Comparison of ENCODE assay signal across 1 cellular context in genomic region chr13:80173224-80173623, GRCh38.
A peak's percentile ranks its signal among the peaks of the same experiment; 100 is the strongest.
TF ChIP-seq lines count a peak whose summit lies in the region.

No MANE protein-coding gene starts in this region.

TF ChIP-seq in GM12878, 131 proteins besides CTCF, POLR2A, EP300 and RAD21 (continued from another document and continues in another):
- no peak for TF ChIP-seq NKRF (conservative IDR thresholded peaks at IDR 0.05)
- no peak for TF ChIP-seq TCF7 (IDR thresholded peaks at IDR 0.05; ENCODE audit: borderline replicate concordance)
- TF ChIP-seq RELB (IDR thresholded peaks at IDR 0.05; ENCODE audit: low read depth), result peak; percentile 29; the same call in 1 of the 2 replicates
- TF ChIP-seq RELA (IDR thresholded peaks at IDR 0.05; ENCODE audit: borderline replicate concordance, partially characterized antibody), result no peak
- no peak for TF ChIP-seq SIN3A (IDR thresholded peaks at IDR 0.05; ENCODE audit: low read depth, low read length)
- peak; percentile 20; the same call in 1 of the 2 replicates for TF ChIP-seq MTA2 (IDR thresholded peaks at IDR 0.05; ENCODE audit: low read depth)
- no peak for TF ChIP-seq NR2C2 (IDR thresholded peaks at IDR 0.05; ENCODE audit: borderline replicate concordance, control insufficient read depth, insufficient read length, low read depth)
- TF ChIP-seq DPF2 (IDR thresholded peaks at IDR 0.05), result no peak
- no peak for TF ChIP-seq CBX3 (IDR thresholded peaks at IDR 0.05; ENCODE audit: borderline replicate concordance, low read depth)
- TF ChIP-seq IRF4 (IDR thresholded peaks at IDR 0.05; ENCODE audit: low read depth, low read length), result no peak; the same call in 1 of the 2 replicates
- no peak for TF ChIP-seq TARDBP (IDR thresholded peaks at IDR 0.05; ENCODE audit: borderline replicate concordance)
- no peak for TF ChIP-seq MTA3 (IDR thresholded peaks at IDR 0.05; ENCODE audit: borderline replicate concordance, low read length)
- TF ChIP-seq ZNF687 (IDR thresholded peaks at IDR 0.05), result no peak
- no peak for TF ChIP-seq YY1 (IDR thresholded peaks at IDR 0.05; ENCODE audit: low read depth, low read length)
- TF ChIP-seq SRF (IDR thresholded peaks at IDR 0.05; ENCODE audit: low read depth in 2 of 2, low read length in 2 of 2), result no peak
- TF ChIP-seq SPI1 (IDR thresholded peaks at IDR 0.05; ENCODE audit: borderline replicate concordance, insufficient read depth, low read depth, low read length), result peak; percentile 42; the same call in 1 of the 2 replicates
- TF ChIP-seq NFIC (IDR thresholded peaks at IDR 0.05; ENCODE audit: low read depth, low read length), result no peak
- no peak for TF ChIP-seq PAX5 (IDR thresholded peaks at IDR 0.05; ENCODE audit: borderline replicate concordance, low read depth, low read length)
- TF ChIP-seq USF2 (IDR thresholded peaks at IDR 0.05; ENCODE audit: borderline replicate concordance, low read depth, low read length), result no peak
- no peak for TF ChIP-seq CUX1 (IDR thresholded peaks at IDR 0.05; ENCODE audit: insufficient replicate concordance, low read depth, low read length)
- TF ChIP-seq SUZ12 (IDR thresholded peaks at IDR 0.05; ENCODE audit: unreplicated experiment), result no peak
- TF ChIP-seq CREM (IDR thresholded peaks at IDR 0.05; ENCODE audit: low read depth), result no peak
- no peak for TF ChIP-seq CHD4 (IDR thresholded peaks at IDR 0.05)
- TF ChIP-seq ZSCAN29 (IDR thresholded peaks at IDR 0.05), result no peak
- peak; percentile 49 for TF ChIP-seq JUNB (IDR thresholded peaks at IDR 0.05)
- TF ChIP-seq ZNF622 (IDR thresholded peaks at IDR 0.05), result no peak
- TF ChIP-seq BRCA1 (IDR thresholded peaks at IDR 0.05; ENCODE audit: low read depth, low read length), result no peak
- peak; percentile 71 for TF ChIP-seq EED (IDR thresholded peaks at IDR 0.05; ENCODE audit: low read depth)
- no peak for TF ChIP-seq BCL11A (IDR thresholded peaks at IDR 0.05; ENCODE audit: low read depth, low read length)
- TF ChIP-seq ZNF217 (IDR thresholded peaks at IDR 0.05), result no peak
- peak; percentile 73 for TF ChIP-seq IKZF1 (conservative IDR thresholded peaks at IDR 0.05)
- no peak for TF ChIP-seq HDGF (IDR thresholded peaks at IDR 0.05)
- TF ChIP-seq RAD51 (IDR thresholded peaks at IDR 0.05), result no peak
- TF ChIP-seq PRDM15 (CRISPR knock-in tag; IDR thresholded peaks at IDR 0.05), result no peak
- no peak for TF ChIP-seq MEF2B (IDR thresholded peaks at IDR 0.05; ENCODE audit: partially characterized antibody, poor library complexity, severe bottlenecking)
- TF ChIP-seq SMC3 (IDR thresholded peaks at IDR 0.05; ENCODE audit: borderline replicate concordance, low read length), result no peak
- peak; percentile 72 to 79; a peak in 2 of 4 replicates for TF ChIP-seq IKZF2 (IDR thresholded peaks at IDR 0.05)
- no peak for TF ChIP-seq ZBTB40 (IDR thresholded peaks at IDR 0.05; ENCODE audit: borderline replicate concordance)
